ENCODE assay signal across 2 cellular contexts in genomic region chr1:21018673-21019072, GRCh38.
TF ChIP-seq lines count a peak whose summit lies in the region.

No MANE protein-coding gene starts in this region.

TF ChIP-seq in IMR-90, 13 proteins besides CTCF, POLR2A, EP300 and RAD21 (continued from another document):
- TF ChIP-seq FOS (IDR thresholded peaks at IDR 0.05; ENCODE audit: low read depth, low read length) (no peak), MXI1 (IDR thresholded peaks at IDR 0.05; ENCODE audit: borderline replicate concordance, low read depth, low read length) (no peak), CHD1 (IDR thresholded peaks at IDR 0.05; ENCODE audit: low read depth, low read length) (no peak), CEBPB (IDR thresholded peaks at IDR 0.05; ENCODE audit: low read depth, low read length) (no peak), NFE2L2 (IDR thresholded peaks at IDR 0.05; ENCODE audit: low read depth, low read length) (no peak), RFX5 (IDR thresholded peaks at IDR 0.05; ENCODE audit: low read depth, low read length) (no peak), MAFK (IDR thresholded peaks at IDR 0.05; ENCODE audit: low read depth, low read length) (no peak), ELK1 (IDR thresholded peaks at IDR 0.05; ENCODE audit: borderline replicate concordance, low read depth, low read length) (no peak), BHLHE40 (IDR thresholded peaks at IDR 0.05; ENCODE audit: low read depth, low read length) (no peak), USF2 (IDR thresholded peaks at IDR 0.05; ENCODE audit: low read depth, low read length) (no peak), SMC3 (IDR thresholded peaks at IDR 0.05; ENCODE audit: low read depth, low read length) (no peak), MAZ (IDR thresholded peaks at IDR 0.05; ENCODE audit: borderline replicate concordance, low read depth, low read length) (no peak)
TF ChIP-seq in IMR-90: peak in this region for 0.

TF ChIP-seq in K562, 482 proteins besides CTCF, POLR2A, EP300 and RAD21 (continued from another document):
- TF ChIP-seq SAFB2 (IDR thresholded peaks at IDR 0.05; ENCODE audit: borderline replicate concordance, low read depth, low read length, severe bottlenecking) (no peak), STAT5B (CRISPR knock-in tag; IDR thresholded peaks at IDR 0.05) (no peak), TRIM24 (IDR thresholded peaks at IDR 0.05) (peak; percentile 56 to 75; a peak in 3 of 4 replicates), THRAP3 (IDR thresholded peaks at IDR 0.05; ENCODE audit: borderline replicate concordance) (no peak), OTX1 (CRISPR knock-in tag; IDR thresholded peaks at IDR 0.05) (no peak), ZNF830 (CRISPR knock-in tag; IDR thresholded peaks at IDR 0.05) (no peak), TFE3 (CRISPR knock-in tag; IDR thresholded peaks at IDR 0.05) (peak; percentile 33), E2F6 (IDR thresholded peaks at IDR 0.05; ENCODE audit: borderline replicate concordance in 1 of 2, extremely low read depth in 1 of 2, insufficient read depth in 1 of 2, insufficient read length in 1 of 2, low read depth in 1 of 2, low read length in 1 of 2, poor library complexity in 1 of 2, severe bottlenecking in 1 of 2) (no peak), MAFF (IDR thresholded peaks at IDR 0.05; ENCODE audit: low read length) (no peak), CHD1 (IDR thresholded peaks at IDR 0.05; ENCODE audit: low read length) (no peak), ZBTB40 (IDR thresholded peaks at IDR 0.05) (no peak), ZBTB40 (CRISPR knock-in tag; IDR thresholded peaks at IDR 0.05) (no peak), NONO (IDR thresholded peaks at IDR 0.05; ENCODE audit: low read depth in 2 of 2, low read length in 1 of 2) (no peak), ZNF165 (CRISPR knock-in tag; IDR thresholded peaks at IDR 0.05; ENCODE audit: borderline replicate concordance) (no peak), ZNF347 (CRISPR knock-in tag; IDR thresholded peaks at IDR 0.05; ENCODE audit: low read depth) (no peak), MEF2A (IDR thresholded peaks at IDR 0.05; ENCODE audit: control insufficient read depth, low read depth, low read length) (no peak), ZNF316 (IDR thresholded peaks at IDR 0.05) (peak; percentile 58), EZH2 (IDR thresholded peaks at IDR 0.05; ENCODE audit: borderline replicate concordance, low read depth, low read length) (no peak), RNF2 (IDR thresholded peaks at IDR 0.05) (no peak), CHD2 (IDR thresholded peaks at IDR 0.05; ENCODE audit: low read depth, low read length) (no peak), CCNT2 (IDR thresholded peaks at IDR 0.05; ENCODE audit: borderline replicate concordance, extremely low read depth, insufficient read length, low read depth, low read length) (no peak), XRCC4 (IDR thresholded peaks at IDR 0.05; ENCODE audit: extremely low read depth, insufficient read depth, insufficient read length) (no peak), ZNF263 (CRISPR knock-in tag; IDR thresholded peaks at IDR 0.05; ENCODE audit: borderline replicate concordance) (no peak), SMAD2 (IDR thresholded peaks at IDR 0.05; ENCODE audit: low read depth, low read length) (no peak), CBX3 (IDR thresholded peaks at IDR 0.05; ENCODE audit: borderline replicate concordance in 1 of 2, low read length in 2 of 2) (peak in 1 of 2 experiments; percentile 52; a peak in 1 of 3 replicates), ARID1B (IDR thresholded peaks at IDR 0.05) (no peak), TGIF2 (CRISPR knock-in tag; IDR thresholded peaks at IDR 0.05) (no peak)
TF ChIP-seq in K562: peak in this region for 4.
